8 cellular contexts compared by ENCODE assay signal in the genomic region with DNA sequence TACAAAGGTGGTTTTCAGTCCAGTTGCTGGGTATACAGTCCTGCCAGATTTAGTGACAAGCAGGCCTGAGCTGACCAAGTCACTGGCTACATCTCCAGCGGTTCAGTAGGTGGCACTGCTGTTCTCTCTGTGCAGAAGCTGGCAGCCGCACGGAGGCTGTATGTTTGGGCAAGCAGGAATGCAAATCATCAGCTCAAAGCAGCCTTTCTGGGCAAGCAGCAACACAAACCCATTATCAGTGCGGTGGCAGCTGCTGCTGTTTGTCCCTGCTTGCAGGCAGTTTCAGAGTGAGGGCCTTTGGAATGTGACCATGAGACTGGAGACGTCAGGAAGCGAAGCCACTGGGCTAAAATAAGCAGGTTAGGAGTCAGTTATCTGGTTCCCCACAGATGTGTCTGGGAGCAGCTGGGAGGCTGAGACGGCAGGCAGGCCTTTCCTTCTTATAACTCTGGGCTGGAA.
A peak's percentile ranks its signal among the peaks of the same experiment; 100 is the strongest.
DNase-seq lines count a peak whose midpoint lies in the region; ATAC-seq and TF ChIP-seq lines count a peak whose summit lies in the region.

No MANE protein-coding gene starts in this region.

- H3K27me3 ChIP-seq in parathyroid adenoma (ENCODE audit: control insufficient read depth, insufficient read depth, low read length) (no peaks in the 10 kb centered on the region), transverse colon (no peaks in the 10 kb centered on the region)

- CTCF ChIA-PET in activated naive CD4-positive, alpha-beta T cell treated with anti-CD3 and anti-CD28 coated beads, Interleukin-2, amount 10 ng/mL, durations not matched to agents 7 days and 5 days (lab: Charles Lee) = interaction anchor here (0.7 to 5.9 kb wide), 38 partner anchors 10 to 528 kb away, joined by 3 to 144 read pairs (median 4); a partner anchor contains a TSS

- H3K4me1 ChIP-seq in parathyroid adenoma (peaks cover 3% of the 10 kb centered on the region), transverse colon (peaks cover 0 to 5% (median 4%) of the 10 kb centered on the region in 4 donors)

- peaks cover 14% of the 10 kb centered on the region for H3K4me1 Mint-ChIP-seq in activated naive CD4-positive, alpha-beta T cell treated with anti-CD3 and anti-CD28 coated beads, Interleukin-2, amount 10 ng/mL, durations not matched to agents 7 days and 5 days

- no peak for TF ChIP-seq POLR2A in transverse colon (IDR thresholded peaks at IDR 0.05)

- H3K27me3 Mint-ChIP-seq in activated naive CD4-positive, alpha-beta T cell treated with anti-CD3 and anti-CD28 coated beads, Interleukin-2, amount 10 ng/mL, durations not matched to agents 7 days and 5 days = no peaks in the 10 kb centered on the region

- 8 to 10% methylated on average over 4 to 7 of the region's 7 CpGs for WGBS in transverse colon (ENCODE audit: low coverage in 1 of 2), 2 donors

- H3K9me3 Mint-ChIP-seq in activated naive CD4-positive, alpha-beta T cell treated with anti-CD3 and anti-CD28 coated beads, Interleukin-2, amount 10 ng/mL, durations not matched to agents 7 days and 5 days = peaks cover 2% of the 10 kb centered on the region

- H3K9me3 ChIP-seq in parathyroid adenoma (ENCODE audit: control insufficient read depth, low read length) = no peaks in the 10 kb centered on the region
- no peaks in the 10 kb centered on the region for H3K9me3 ChIP-seq in transverse colon

- TF ChIP-seq CTCF in GM12864 (IDR thresholded peaks at IDR 0.05; ENCODE audit: low read depth, low read length, missing control alignments) (peak; percentile 88), parathyroid adenoma (IDR thresholded peaks at IDR 0.05) (peak; percentile 77), transverse colon (IDR thresholded peaks at IDR 0.05) (peak; percentile 66 to 79 (median 69))

- in situ Hi-C loops in SK-MEL-5 (cut with HindIII; ENCODE audit: low pct_unique_long_range_greater_than_20kb, low sequenced_read_pairs) (no loop called here), transverse colon (cut with MboI; ENCODE audit: low pct_ligation_motif_present in 1 of 4, low pct_unique_long_range_greater_than_20kb in 1 of 4, low sequenced_read_pairs in 3 of 4) (no loop called here)

- intact Hi-C loops in transverse colon (cut with DNase I; ENCODE audit: low total_unique reads) = loop anchor here (5.0 kb wide), 1 partner anchor 143 kb away; no protein-coding TSS in a partner anchor

- H3K27ac ChIP-seq in parathyroid adenoma (no peak overlapping the region), transverse colon (peak overlapping the region in 2 of 4 donors; percentile 4 to 69)

- DNase-seq in GM12864 (ENCODE audit: low read depth) = peak; percentile 84
- DNase-seq in MV-4-11 (lab: John Stamatoyannopoulos, UW) = peak; percentile 83
- DNase-seq in SK-MEL-5 (ENCODE audit: low read depth, low spot score) = peak; percentile 89
- DNase-seq in activated naive CD4-positive, alpha-beta T cell treated with anti-CD3 and anti-CD28 coated beads, Interleukin-2, amount 10 ng/mL, durations not matched to agents 7 days and 5 days = peak; percentile 84
- DNase-seq in glomerular visceral epithelial cell (ENCODE audit: extremely low spot score) = peak; percentile 77
- DNase-seq in transverse colon = peak; percentile 82

- peak overlapping the region; percentile 73 for H2AFZ ChIP-seq in parathyroid adenoma

- H3K27ac Mint-ChIP-seq in activated naive CD4-positive, alpha-beta T cell treated with anti-CD3 and anti-CD28 coated beads, Interleukin-2, amount 10 ng/mL, durations not matched to agents 7 days and 5 days = peak overlapping the region; percentile 20

- H3K36me3 Mint-ChIP-seq in activated naive CD4-positive, alpha-beta T cell treated with anti-CD3 and anti-CD28 coated beads, Interleukin-2, amount 10 ng/mL, durations not matched to agents 7 days and 5 days = peaks cover 3% of the 10 kb centered on the region

- peak; percentile 100 for ATAC-seq in HG02588 (IDR thresholded peaks at IDR 0.05; ENCODE audit: unreplicated experiment)

- no peak overlapping the region for H3K4me2 ChIP-seq in parathyroid adenoma (ENCODE audit: low read length)

- no peak for TF ChIP-seq EP300 in transverse colon (IDR thresholded peaks at IDR 0.05; ENCODE audit: low read depth)

- no peaks in the 10 kb centered on the region for H3K79me2 ChIP-seq in parathyroid adenoma

- no peak overlapping the region for H3K9ac ChIP-seq in parathyroid adenoma

- no peak overlapping the region for H3K4me3 Mint-ChIP-seq in activated naive CD4-positive, alpha-beta T cell treated with anti-CD3 and anti-CD28 coated beads, Interleukin-2, amount 10 ng/mL, durations not matched to agents 7 days and 5 days

- H3K36me3 ChIP-seq in parathyroid adenoma (ENCODE audit: control insufficient read depth, insufficient read depth, low read length) = no peaks in the 10 kb centered on the region
- H3K36me3 ChIP-seq in transverse colon = no peaks in the 10 kb centered on the region

- H3K4me3 ChIP-seq in GM12864 (ENCODE audit: low read depth, low read length) = peak overlapping the region; percentile 5
- H3K4me3 ChIP-seq in parathyroid adenoma (ENCODE audit: low read depth, low read length) = no peak overlapping the region
- H3K4me3 ChIP-seq in transverse colon = no peak overlapping the region
